In genomic region chr22:17106785-17107546, GRCh38 we compare ENCODE assay signal across 1 cellular context.
TF ChIP-seq lines count a peak whose summit lies in the region.

No MANE protein-coding gene starts in this region.

TF ChIP-seq in HepG2, 621 proteins besides CTCF, POLR2A, EP300 and RAD21:
- no peak for TF ChIP-seq RBFOX2 (IDR thresholded peaks at IDR 0.05; ENCODE audit: low read depth, low read length)
